In the genomic region with DNA sequence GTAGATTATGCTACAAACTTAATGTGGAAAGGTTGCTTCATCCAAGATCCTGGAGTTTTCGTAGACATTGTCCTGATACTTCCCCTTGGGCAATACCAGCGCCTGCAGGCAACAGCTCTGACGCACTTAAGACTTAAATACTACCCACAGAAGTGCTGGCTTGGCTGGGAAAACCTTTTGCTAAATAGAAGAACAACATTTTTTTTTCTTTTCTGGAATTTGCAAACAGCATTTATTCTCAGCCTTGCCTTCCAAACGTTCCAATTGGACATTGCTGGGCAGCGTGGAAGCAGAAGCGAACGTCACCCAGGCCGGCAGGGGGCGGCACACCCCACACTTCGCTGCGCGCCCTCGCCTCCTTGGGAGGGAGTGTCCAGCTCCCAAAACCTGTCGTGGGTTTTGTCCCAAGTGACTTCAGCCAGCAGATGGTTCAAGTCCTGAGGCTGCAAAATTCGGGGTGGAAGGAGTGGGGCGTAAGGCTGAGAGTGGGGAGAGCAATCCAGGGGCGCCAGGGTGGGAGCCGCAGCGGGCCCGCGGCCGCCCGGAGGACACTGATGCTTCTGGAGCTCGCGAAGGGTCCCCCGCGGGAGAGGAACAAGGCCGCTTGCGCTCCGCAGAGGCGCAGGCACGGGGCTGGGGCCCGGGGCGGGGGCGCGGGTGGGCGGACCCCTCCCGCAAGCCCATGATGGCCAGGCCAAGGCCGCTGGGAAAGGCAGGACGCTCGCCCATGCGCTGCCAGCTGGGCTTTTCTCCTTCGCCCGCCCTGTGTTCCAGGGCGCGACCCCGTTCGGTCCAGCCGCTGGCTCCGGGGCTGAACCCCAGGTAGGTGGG, we compare ENCODE assay signal across 8 cellular contexts.
DNase-seq lines count a peak whose midpoint lies in the region; ATAC-seq and FAIRE-seq lines count a peak whose summit lies in the region.

No MANE protein-coding gene starts in this region.

- H3K9ac ChIP-seq in neuronal stem cell (ENCODE audit: low read depth, low read length, poor library complexity) (peak overlapping the region; percentile 65), subcutaneous abdominal adipose tissue (ENCODE audit: low read length in 5 of 5) (no peak overlapping the region)

- H2BK15ac ChIP-seq in neuronal stem cell (ENCODE audit: low read length) = no peak overlapping the region

- ATAC-seq in GM19397 (IDR thresholded peaks at IDR 0.05; ENCODE audit: unreplicated experiment) (peak; percentile 64), HG03521 (IDR thresholded peaks at IDR 0.05; ENCODE audit: unreplicated experiment) (peak; percentile 75)

- H3K4me3 ChIP-seq in neuronal stem cell (ENCODE audit: low read length in 2 of 2) (peak overlapping the region; percentile 56 to 80), subcutaneous abdominal adipose tissue (ENCODE audit: low read depth in 1 of 5, low read length in 5 of 5) (peak overlapping the region in 4 of 5 donors; percentile 53 to 64 (median 58))

- H3K27me3 ChIP-seq in neuronal stem cell (ENCODE audit: control insufficient read depth in 3 of 3, insufficient read depth in 3 of 3, low read depth in 1 of 3, low read length in 3 of 3) (peaks cover 0 to 6% (median 0%) of the 10 kb centered on the region in 3 experiments), subcutaneous abdominal adipose tissue (ENCODE audit: control insufficient read depth in 5 of 5, insufficient read depth in 4 of 5, low read length in 5 of 5) (peaks cover 0 to 10% (median 5%) of the 10 kb centered on the region in 5 donors)

- H3K4me2 ChIP-seq in neuronal stem cell (ENCODE audit: insufficient read depth, low read length, poor library complexity, severe bottlenecking) = peak overlapping the region; percentile 81

- H3K4ac ChIP-seq in neuronal stem cell (ENCODE audit: low read length) = no peak overlapping the region

- peak overlapping the region; percentile 13 for H2BK120ac ChIP-seq in neuronal stem cell (ENCODE audit: low read depth, low read length)

- H2BK5ac ChIP-seq in neuronal stem cell (ENCODE audit: low read length) = no peak overlapping the region

- peak overlapping the region; percentile 99 for H3K14ac ChIP-seq in neuronal stem cell (ENCODE audit: low read length)

- H2AK5ac ChIP-seq in neuronal stem cell (ENCODE audit: low read depth, low read length) = no peak overlapping the region

- no peak overlapping the region for H3K23ac ChIP-seq in neuronal stem cell (ENCODE audit: low read depth, low read length, poor library complexity)

- H2BK12ac ChIP-seq in neuronal stem cell (ENCODE audit: low read length) = no peak overlapping the region

- H4K8ac ChIP-seq in neuronal stem cell (ENCODE audit: low read depth, low read length) = peak overlapping the region; percentile 6

- H2AFZ ChIP-seq in neuronal stem cell (ENCODE audit: low read length) = peak overlapping the region; percentile 99

- peak overlapping the region; percentile 88 for H3K18ac ChIP-seq in neuronal stem cell (ENCODE audit: low read length)

- H3K9me3 ChIP-seq in neuronal stem cell (replicated peaks in 1 of 2; ENCODE audit: control insufficient read depth in 2 of 2, insufficient read depth in 1 of 2, low read depth in 1 of 2, low read length in 2 of 2) (peaks cover 3 to 6% of the 10 kb centered on the region in 2 donors), subcutaneous abdominal adipose tissue (ENCODE audit: control insufficient read depth in 5 of 5, low read length in 5 of 5) (peaks cover 0 to 2% (median 0%) of the 10 kb centered on the region in 5 donors)

- no peak for FAIRE-seq in frontal cortex (lab: Jason Lieb, UNC)

- peaks cover 2 to 4% of the 10 kb centered on the region in 2 donors for H3K4me1 ChIP-seq in neuronal stem cell (ENCODE audit: control insufficient read depth in 2 of 2, insufficient read depth in 1 of 2, low read depth in 1 of 2, low read length in 2 of 2)
- H3K4me1 ChIP-seq in subcutaneous abdominal adipose tissue (ENCODE audit: control insufficient read depth in 5 of 5, insufficient read depth in 5 of 5, low read length in 5 of 5) = peaks cover 0 to 11% (median 10%) of the 10 kb centered on the region in 5 donors

- H3K27ac ChIP-seq in neuronal stem cell (replicated peaks; ENCODE audit: low read length) (no peak overlapping the region), subcutaneous abdominal adipose tissue (ENCODE audit: low read depth, low read length) (no peak overlapping the region)

- WGBS in neuronal stem cell (ENCODE audit: extremely low coverage in 2 of 2, insufficient read length in 2 of 2, insufficient replicate concordance in 1 of 2), 2 donors = no CpG with 5 or more reads among the region's 50 CpGs

- peaks cover 0 to 2% of the 10 kb centered on the region in 2 donors for H3K36me3 ChIP-seq in neuronal stem cell (replicated peaks in 1 of 2; ENCODE audit: control insufficient read depth in 2 of 2, insufficient read depth in 2 of 2, low read length in 2 of 2)
- H3K36me3 ChIP-seq in subcutaneous abdominal adipose tissue (ENCODE audit: control insufficient read depth in 5 of 5, insufficient read depth in 5 of 5, low read length in 5 of 5) = no peaks in the 10 kb centered on the region

- no peak overlapping the region for H4K91ac ChIP-seq in neuronal stem cell (ENCODE audit: low read depth, low read length, poor library complexity)

- peak; percentile 74 for DNase-seq in CD1c-positive myeloid dendritic cell (ENCODE audit: extremely low spot score)
- DNase-seq in RPMI8226 = peak; percentile 23
- peak; percentile 11 to 47 (median 24) for DNase-seq in activated naive CD4-positive, alpha-beta T cell (lab: John Stamatoyannopoulos, UW)
- peak; percentile 78 to 84 for DNase-seq in frontal cortex (ENCODE audit: low spot score in 2 of 2)
- DNase-seq in neuronal stem cell (ENCODE audit: low spot score) = peak; percentile 72

- no peaks in the 10 kb centered on the region for H3K79me1 ChIP-seq in neuronal stem cell (ENCODE audit: low read depth, low read length)

Comparison
In these comparisons a context has a peak if more than half of its experiments do, and no peak if none do; other contexts are left out.
1. DNase-seq: peak in every context shown above with its lines; median percentile 81 in frontal cortex; 74 in CD1c-positive myeloid dendritic cell; 72 in neuronal stem cell; 24 in activated naive CD4-positive, alpha-beta T cell; 23 in RPMI8226.